In genomic region chr3:24264748-24265158, GRCh38 we compare ENCODE assay signal across 1 cellular context.
TF ChIP-seq lines count a peak whose summit lies in the region.

No MANE protein-coding gene starts in this region.

TF ChIP-seq in IMR-90, 13 proteins besides CTCF, POLR2A, EP300 and RAD21:
- TF ChIP-seq SMC3 (IDR thresholded peaks at IDR 0.05; ENCODE audit: low read depth, low read length) (peak; percentile 58), RCOR1 (IDR thresholded peaks at IDR 0.05; ENCODE audit: insufficient replicate concordance, low read length) (no peak)
